ENCODE assay signal across 8 cellular contexts in the genomic region with DNA sequence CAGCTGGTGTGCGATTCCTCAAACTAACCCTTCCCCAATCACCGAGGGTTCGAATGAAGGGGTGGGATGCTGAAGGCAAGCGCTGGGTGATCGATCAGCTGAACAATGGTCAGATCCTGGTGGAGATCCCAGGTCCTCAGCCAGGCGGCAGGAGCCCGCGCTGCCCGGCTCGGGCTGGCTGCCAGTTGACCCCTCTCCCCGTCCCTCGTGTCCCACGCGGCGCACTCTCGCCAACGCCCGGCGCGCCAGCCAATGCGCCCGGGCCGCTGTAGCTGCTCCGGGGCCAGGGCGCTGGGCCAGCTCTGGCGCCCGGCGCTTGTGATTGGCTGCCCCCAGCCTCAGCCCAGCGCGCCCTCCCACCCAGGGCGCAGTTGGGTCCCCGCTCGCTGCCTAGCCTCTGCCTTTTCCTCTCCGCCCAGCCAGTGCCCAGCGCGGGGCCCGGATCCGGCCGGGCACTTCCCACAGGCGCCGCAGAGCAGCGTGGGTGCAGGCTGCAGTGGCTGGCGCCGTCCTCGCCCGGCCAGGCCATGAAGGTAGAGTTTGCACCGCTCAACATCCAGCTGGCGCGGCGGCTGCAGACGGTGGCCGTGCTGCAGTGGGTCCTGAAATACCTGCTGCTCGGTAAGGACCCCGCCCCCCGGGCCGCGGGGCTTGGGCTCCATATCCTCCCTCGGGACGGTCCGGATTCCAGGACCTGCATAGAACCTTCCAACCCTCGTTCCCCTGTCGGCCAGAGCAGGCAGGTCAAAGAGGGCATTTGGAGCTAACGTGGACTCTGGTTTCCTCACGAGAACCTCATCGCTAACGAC. TPM values are rescaled to one million over a fixed set of nuclear protein-coding genes. Genes with fewer than 3 reads are reported as not detected.
DNase-seq lines count a peak whose midpoint lies in the region; ATAC-seq and TF ChIP-seq lines count a peak whose summit lies in the region.

A gene with protein sequence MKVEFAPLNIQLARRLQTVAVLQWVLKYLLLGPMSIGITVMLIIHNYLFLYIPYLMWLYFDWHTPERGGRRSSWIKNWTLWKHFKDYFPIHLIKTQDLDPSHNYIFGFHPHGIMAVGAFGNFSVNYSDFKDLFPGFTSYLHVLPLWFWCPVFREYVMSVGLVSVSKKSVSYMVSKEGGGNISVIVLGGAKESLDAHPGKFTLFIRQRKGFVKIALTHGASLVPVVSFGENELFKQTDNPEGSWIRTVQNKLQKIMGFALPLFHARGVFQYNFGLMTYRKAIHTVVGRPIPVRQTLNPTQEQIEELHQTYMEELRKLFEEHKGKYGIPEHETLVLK (plus strand): TSS at position 400 of the 809 bp plus-strand sequence. CDS start 128 bp downstream, at position 528.

- no TSS peak for BruUV-seq in A673 (replicated peaks; lab: Mats Ljungman, UMichigan)

- no peaks in the 10 kb centered on the region for H3K36me3 ChIP-seq in A673 (ENCODE audit: insufficient read depth, low read length, poor library complexity, severe bottlenecking)

- no peaks in the 10 kb centered on the region for H3K9me3 ChIP-seq in A673 (ENCODE audit: low read depth, low read length, poor library complexity, severe bottlenecking)

- H3K4me3 Mint-ChIP-seq in natural killer cell treated with Interleukin-12 subunit alpha and Interleukin-12 subunit beta and Interleukin-15 and Interleukin-18, amount 100 ng/mL, for 72 hours: peak within 1 kb of the TSS; percentile 6

- DNase-seq in A673 (ENCODE audit: low spot score): no peak
- no peak for DNase-seq in foreskin keratinocyte
- no peak for DNase-seq in natural killer cell treated with Interleukin-12 subunit alpha and Interleukin-12 subunit beta and Interleukin-15 and Interleukin-18, amount 100 ng/mL, for 72 hours (ENCODE audit: low spot score)
- no peak for DNase-seq in UCSD-AML1 (lab: John Stamatoyannopoulos, UW; ENCODE audit: unreplicated experiment)

- no peaks in the 10 kb centered on the region for H3K36me3 Mint-ChIP-seq in natural killer cell treated with Interleukin-12 subunit alpha and Interleukin-12 subunit beta and Interleukin-15 and Interleukin-18, amount 100 ng/mL, for 72 hours

- peak within 1 kb of the TSS; percentile 47 for H3K4me3 ChIP-seq in A673 (ENCODE audit: low read depth, low read length, poor library complexity, severe bottlenecking)

- no peak for TF ChIP-seq CTCF in A673 (conservative IDR thresholded peaks at IDR 0.05; ENCODE audit: low read depth, low read length)
- no peak for TF ChIP-seq CTCF in foreskin keratinocyte (conservative IDR thresholded peaks at IDR 0.05)

- intact Hi-C loops in A673 (cut with micrococcal nuclease; ENCODE audit: unreplicated experiment): no loop called here

- H3K27me3 ChIP-seq in A673 (replicated peaks; ENCODE audit: insufficient read depth, low read depth, low read length, poor library complexity) (peaks cover 24% of the 10 kb centered on the region), foreskin keratinocyte (peaks cover 40% of the 10 kb centered on the region)

- POLR2A ChIA-PET in A673 (lab: Charles Lee; ENCODE audit: low non-redundant PET): no interaction called here

- H3K4me1 Mint-ChIP-seq in natural killer cell treated with Interleukin-12 subunit alpha and Interleukin-12 subunit beta and Interleukin-15 and Interleukin-18, amount 100 ng/mL, for 72 hours (ENCODE audit: low read depth in 2 of 2): peaks cover 0 to 5% of the 10 kb centered on the region in 2 donors

- no peaks in the 10 kb centered on the region for H3K9me3 Mint-ChIP-seq in natural killer cell treated with Interleukin-12 subunit alpha and Interleukin-12 subunit beta and Interleukin-15 and Interleukin-18, amount 100 ng/mL, for 72 hours

- H3K27ac Mint-ChIP-seq in natural killer cell treated with Interleukin-12 subunit alpha and Interleukin-12 subunit beta and Interleukin-15 and Interleukin-18, amount 100 ng/mL, for 72 hours: no peak within 1 kb of the TSS

- H3K27me3 Mint-ChIP-seq in natural killer cell treated with Interleukin-12 subunit alpha and Interleukin-12 subunit beta and Interleukin-15 and Interleukin-18, amount 100 ng/mL, for 72 hours: peaks cover 57 to 74% of the 10 kb centered on the region in 2 donors

- no peaks in the 10 kb centered on the region for H3K4me1 ChIP-seq in A673 (ENCODE audit: insufficient read depth, low read length, poor library complexity, severe bottlenecking)
- no peaks in the 10 kb centered on the region for H3K4me1 ChIP-seq in foreskin keratinocyte

- no peak within 1 kb of the TSS for H3K27ac ChIP-seq in A673 (ENCODE audit: low read depth, low read length, poor library complexity, severe bottlenecking)
- H3K27ac ChIP-seq in foreskin keratinocyte: no peak within 1 kb of the TSS

- peak; percentile 50 for ATAC-seq in GM19452 (IDR thresholded peaks at IDR 0.05; ENCODE audit: unreplicated experiment)
- ATAC-seq in SK-N-SH treated with all-trans-retinoic acid at 6 μM for 48 hours: peak; percentile 95
- peak; percentile 77 for ATAC-seq in foreskin keratinocyte
- ATAC-seq in natural killer cell treated with Interleukin-12 subunit alpha and Interleukin-12 subunit beta and Interleukin-15 and Interleukin-18, amount 100 ng/mL, for 72 hours: peak; percentile 52 to 62
- ATAC-seq in HG02588 (IDR thresholded peaks at IDR 0.05; ENCODE audit: unreplicated experiment): no peak
- no peak for ATAC-seq in GM21423 (IDR thresholded peaks at IDR 0.05; ENCODE audit: unreplicated experiment)

- CTCF ChIA-PET in A673 (lab: Charles Lee): interaction anchor here (0.6 kb wide), 1 partner anchor 110 kb away, joined by 6 read pairs; no protein-coding TSS in a partner anchor

TF ChIP-seq in SK-N-SH treated with all-trans-retinoic acid at 6 μM for 48 hours, 23 proteins besides CTCF, POLR2A, EP300 and RAD21:
- TF ChIP-seq CSDC2 (CRISPR knock-in tag; IDR thresholded peaks at IDR 0.05): no peak
- TF ChIP-seq SNAI2 (CRISPR knock-in tag; IDR thresholded peaks at IDR 0.05): no peak
- TF ChIP-seq ZNF70 (CRISPR knock-in tag; IDR thresholded peaks at IDR 0.05): no peak
- no peak for TF ChIP-seq RARB (CRISPR knock-in tag; IDR thresholded peaks at IDR 0.05)
- no peak for TF ChIP-seq GLIS3 (CRISPR knock-in tag; IDR thresholded peaks at IDR 0.05)
- TF ChIP-seq, protein P1, sequence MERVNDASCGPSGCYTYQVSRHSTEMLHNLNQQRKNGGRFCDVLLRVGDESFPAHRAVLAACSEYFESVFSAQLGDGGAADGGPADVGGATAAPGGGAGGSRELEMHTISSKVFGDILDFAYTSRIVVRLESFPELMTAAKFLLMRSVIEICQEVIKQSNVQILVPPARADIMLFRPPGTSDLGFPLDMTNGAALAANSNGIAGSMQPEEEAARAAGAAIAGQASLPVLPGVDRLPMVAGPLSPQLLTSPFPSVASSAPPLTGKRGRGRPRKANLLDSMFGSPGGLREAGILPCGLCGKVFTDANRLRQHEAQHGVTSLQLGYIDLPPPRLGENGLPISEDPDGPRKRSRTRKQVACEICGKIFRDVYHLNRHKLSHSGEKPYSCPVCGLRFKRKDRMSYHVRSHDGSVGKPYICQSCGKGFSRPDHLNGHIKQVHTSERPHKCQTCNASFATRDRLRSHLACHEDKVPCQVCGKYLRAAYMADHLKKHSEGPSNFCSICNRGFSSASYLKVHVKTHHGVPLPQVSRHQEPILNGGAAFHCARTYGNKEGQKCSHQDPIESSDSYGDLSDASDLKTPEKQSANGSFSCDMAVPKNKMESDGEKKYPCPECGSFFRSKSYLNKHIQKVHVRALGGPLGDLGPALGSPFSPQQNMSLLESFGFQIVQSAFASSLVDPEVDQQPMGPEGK (CRISPR knock-in tag; IDR thresholded peaks at IDR 0.05; ENCODE audit: borderline replicate concordance): no peak
- no peak for TF ChIP-seq ZFP30 (CRISPR knock-in tag; IDR thresholded peaks at IDR 0.05)
- TF ChIP-seq ARNTL (CRISPR knock-in tag; IDR thresholded peaks at IDR 0.05; ENCODE audit: borderline replicate concordance, low read depth): no peak
- no peak for TF ChIP-seq ISL1 (CRISPR knock-in tag; IDR thresholded peaks at IDR 0.05)

RNA-seq across cellular contexts. Expression of the gene that starts here (rescaled TPM):
- total RNA-seq in A673 (2021) (not detected in 2 replicates), foreskin keratinocyte (not detected in 2 replicates)
- polyA plus RNA-seq in foreskin keratinocyte: not detected in 2 replicates
- not detected for total RNA-seq in natural killer cell treated with Interleukin-12 subunit alpha and Interleukin-12 subunit beta and Interleukin-15 and Interleukin-18, amount 100 ng/mL, for 72 hours

Comparison
In these comparisons a context has a peak if more than half of its experiments do, and no peak if none do; other contexts are left out.
1. Peak in ATAC-seq in foreskin keratinocyte; RNA of the gene not detected or under 1 TPM.
2. Peak in ATAC-seq in natural killer cell treated with Interleukin-12 subunit alpha and Interleukin-12 subunit beta and Interleukin-15 and Interleukin-18, amount 100 ng/mL, for 72 hours; RNA of the gene not detected or under 1 TPM.
3. ATAC-seq: peak in GM19452 (single experiment) and SK-N-SH treated with all-trans-retinoic acid at 6 μM for 48 hours (single experiment); none in HG02588 (single experiment) and GM21423 (single experiment).